ENCODE assay signal across 25 cellular contexts in the genomic region with DNA sequence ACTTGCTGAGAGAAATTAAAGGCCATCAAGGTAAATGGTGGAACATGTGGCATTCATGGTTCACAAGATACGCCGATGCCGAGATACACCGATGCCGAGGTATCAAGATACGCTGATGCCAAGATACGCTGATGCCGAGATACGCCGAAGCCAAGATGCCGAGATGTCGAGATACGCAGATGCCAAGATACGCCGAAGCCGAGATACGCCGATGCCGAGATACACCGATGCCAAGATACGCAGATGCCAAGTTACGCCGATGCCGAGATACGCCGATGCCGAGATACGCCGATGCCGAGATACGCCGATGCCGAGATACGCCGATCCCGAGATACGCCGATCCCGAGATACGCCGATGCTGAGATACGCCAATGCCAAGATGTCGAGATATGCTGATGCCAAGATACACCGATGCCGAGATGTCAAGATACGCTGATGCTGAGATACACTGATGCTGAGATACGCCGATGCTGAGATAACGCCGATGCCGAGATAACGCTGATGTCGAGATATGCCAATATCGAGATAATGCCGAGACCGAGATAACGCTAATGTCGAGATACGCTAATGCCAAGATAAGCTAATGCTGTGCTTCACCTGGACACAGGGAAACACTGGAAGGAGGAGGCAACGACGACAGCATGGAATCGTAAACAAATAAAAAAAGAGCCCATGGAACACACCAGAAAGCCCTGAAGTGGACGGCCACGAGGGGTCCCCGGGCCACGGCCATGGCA.
"Had no signal": no experiment of that assay in that cellular context is flagged by ENCODE, and none has a peak within 500 bp of the region (broad histone marks: within the 10 kb centered on the region; RNA-seq: fewer than 3 reads in every experiment).

No MANE protein-coding gene starts in this region.

- H3K27me3 Mint-ChIP-seq: activated CD4-positive, alpha-beta memory T cell treated with anti-CD3 and anti-CD28 coated beads for 36 hours; activated CD4-positive, alpha-beta T cell treated with anti-CD3 and anti-CD28 coated beads, Interleukin-2, amount 10 ng/mL, durations not matched to agents 7 days and 5 days; activated naive CD8-positive, alpha-beta T cell treated with anti-CD3 and anti-CD28 coated beads, Interleukin-2, amount 10 ng/mL, durations not matched to agents 7 days and 5 days had no signal

- H3K27ac Mint-ChIP-seq: activated CD4-positive, alpha-beta memory T cell treated with anti-CD3 and anti-CD28 coated beads for 36 hours; activated CD4-positive, alpha-beta T cell treated with anti-CD3 and anti-CD28 coated beads, Interleukin-2, amount 10 ng/mL, durations not matched to agents 7 days and 5 days; activated naive CD8-positive, alpha-beta T cell treated with anti-CD3 and anti-CD28 coated beads, Interleukin-2, amount 10 ng/mL, durations not matched to agents 7 days and 5 days; activated T-cell treated with anti-CD3 and anti-CD28 coated beads, Interleukin-2, amount 50 U/mL, for 72 hours; activated T-helper 2 cell treated with anti-CD3 and anti-CD28 coated beads, Interferon-gamma antibody, Interleukin-2, Interleukin-4, amounts not matched to agents 10 μg/mL and 5 μg/mL and 100 μg/mL, durations not matched to agents 14 hours and 24 hours and 36 hours had no signal

- H3K4me3 ChIP-seq: adrenal gland, Peyer's patch, SJCRH30 had no signal

- H3K4me3 Mint-ChIP-seq: activated CD4-positive, alpha-beta memory T cell treated with anti-CD3 and anti-CD28 coated beads for 36 hours; activated CD4-positive, alpha-beta T cell treated with anti-CD3 and anti-CD28 coated beads, Interleukin-2, amount 10 ng/mL, durations not matched to agents 7 days and 5 days; activated naive CD8-positive, alpha-beta T cell treated with anti-CD3 and anti-CD28 coated beads, Interleukin-2, amount 10 ng/mL, durations not matched to agents 7 days and 5 days; activated T-cell treated with anti-CD3 and anti-CD28 coated beads, Interleukin-2, amount 50 U/mL, for 72 hours had no signal

- H3K27me3 ChIP-seq: adrenal gland, Peyer's patch, SJCRH30 had no signal

- H3K36me3 ChIP-seq: adrenal gland, Peyer's patch, SJCRH30 had no signal

- H3K4me1 ChIP-seq: adrenal gland, SJCRH30 had no signal

- ATAC-seq: activated T-cell treated with anti-CD3 and anti-CD28 coated beads, Interleukin-2, amount 50 U/mL, for 72 hours had no signal

- H3K9me3 ChIP-seq: adrenal gland, Peyer's patch, SJCRH30, SK-N-SH had no signal

- H3K27ac ChIP-seq: adrenal gland, Peyer's patch, RWPE1, SJCRH30, VCaP had no signal

- DNase-seq: activated CD4-positive, alpha-beta memory T cell treated with anti-CD3 and anti-CD28 coated beads for 36 hours; activated CD4-positive, alpha-beta T cell treated with anti-CD3 and anti-CD28 coated beads, Interleukin-2, amount 10 ng/mL, durations not matched to agents 7 days and 5 days; activated CD4-positive, CD25-positive, alpha-beta regulatory T cell; activated CD8-positive, alpha-beta memory T cell treated with anti-CD3 and anti-CD28 coated beads, Interleukin-2, amount 50 U/mL, for 4 hours; activated gamma-delta T cell treated with Interleukin-2 at 50 U/mL for 16 hours; activated naive CD4-positive, alpha-beta T cell treated with anti-CD3 and anti-CD28 coated beads, Interleukin-2, amount 50 U/mL, for 16 hours; activated naive CD8-positive, alpha-beta T cell treated with anti-CD3 and anti-CD28 coated beads, Interleukin-2, amount 10 ng/mL, durations not matched to agents 7 days and 5 days; activated T-cell treated with anti-CD3 and anti-CD28 coated beads, Interleukin-2, amount 50 U/mL, for 72 hours; adrenal gland; anterior cingulate cortex; caudate nucleus; NCI-H1048; NCI-H146; NCI-H187 treated with DMSO at 0.1 percent for 48 hours; NCI-H2081 treated with DMSO at 0.1 percent for 48 hours; NCI-H446; NCI-H524; Peyer's patch; Right ventricle myocardium superior; SJCRH30; SK-N-SH; T-helper 1 cell had no signal
